ENCODE assay signal across 11 cellular contexts in genomic region chr15:40095381-40096093, GRCh38. TPM values are rescaled to one million over a fixed set of nuclear protein-coding genes. Genes with fewer than 3 reads are reported as not detected.
DNase-seq lines count a peak whose midpoint lies in the region; ATAC-seq and TF ChIP-seq lines count a peak whose summit lies in the region.
"Had no signal": no experiment of that assay in that cellular context is flagged by ENCODE, and none has a peak within 500 bp of the region (broad histone marks: within the 10 kb centered on the region; RNA-seq: fewer than 3 reads in every experiment).

No MANE protein-coding gene starts in this region.

- intact Hi-C loops in A673 (cut with micrococcal nuclease; ENCODE audit: unreplicated experiment) (no loop called here), ascending aorta (cut with DNase I) (loop anchor here (5.0 kb wide), 1 partner anchor 173 kb away; the partner anchor contains the start of gene GPR176)

- DNase-seq in A673 (ENCODE audit: low spot score) (no peak), ascending aorta (ENCODE audit: low spot score in 2 of 2) (no peak), osteocyte (ENCODE audit: extremely low spot score, unreplicated experiment) (no peak), middle frontal gyrus (ENCODE audit: extremely low spot score, low spot score) (no peak), SKM-1 (lab: John Stamatoyannopoulos, UW; ENCODE audit: unreplicated experiment) (no peak)
- no peak for DNase-seq in activated effector memory CD4-positive, alpha-beta T cell treated with Interleukin-2 at 50 U/mL for 16 hours
- DNase-seq: C1 segment of cervical spinal cord, NCI-H524, small intestine had no signal

- no TSS peak for BruUV-seq in A673 (replicated peaks; lab: Mats Ljungman, UMichigan)

- H3K9me3 Mint-ChIP-seq in osteocyte (ENCODE audit: unreplicated experiment): no peaks in the 10 kb centered on the region

- H3K4me1 Mint-ChIP-seq in osteocyte (ENCODE audit: unreplicated experiment): peaks cover 86% of the 10 kb centered on the region

- H3K4me1 ChIP-seq in A673 (ENCODE audit: insufficient read depth, low read length, poor library complexity, severe bottlenecking) (peaks cover 93% of the 10 kb centered on the region), ascending aorta (peaks cover 32 to 69% of the 10 kb centered on the region in 2 donors)

- H3K4me3 ChIP-seq in A673 (ENCODE audit: low read depth, low read length, poor library complexity, severe bottlenecking) (no peak overlapping the region), ascending aorta (no peak overlapping the region)

- H3K27me3 ChIP-seq in A673 (replicated peaks; ENCODE audit: insufficient read depth, low read depth, low read length, poor library complexity) (no peaks in the 10 kb centered on the region), ascending aorta (no peaks in the 10 kb centered on the region)

- peaks cover 34% of the 10 kb centered on the region for H3K36me3 Mint-ChIP-seq in osteocyte (ENCODE audit: unreplicated experiment)

- CTCF ChIA-PET in A673 (lab: Charles Lee): no interaction called here

- H3K27me3 Mint-ChIP-seq in osteocyte (ENCODE audit: unreplicated experiment): no peaks in the 10 kb centered on the region

- TF ChIP-seq CTCF in A673 (conservative IDR thresholded peaks at IDR 0.05; ENCODE audit: low read depth, low read length): no peak
- TF ChIP-seq CTCF in ascending aorta (IDR thresholded peaks at IDR 0.05): no peak
- TF ChIP-seq CTCF in osteocyte (IDR thresholded peaks at IDR 0.05): no peak

- ATAC-seq in HG02852 (IDR thresholded peaks at IDR 0.05; ENCODE audit: unreplicated experiment): no peak

- H3K27ac ChIP-seq in A673 (ENCODE audit: low read depth, low read length, poor library complexity, severe bottlenecking) (peak overlapping the region; percentile 73), ascending aorta (peak overlapping the region; percentile 92)

- no peaks in the 10 kb centered on the region for H3K9me3 ChIP-seq in A673 (ENCODE audit: low read depth, low read length, poor library complexity, severe bottlenecking)
- H3K9me3 ChIP-seq in ascending aorta: no peaks in the 10 kb centered on the region

- H3K4me3 Mint-ChIP-seq in osteocyte (ENCODE audit: unreplicated experiment): peak overlapping the region; percentile 14

- TF ChIP-seq POLR2A in GM19193 (IDR thresholded peaks at IDR 0.05; ENCODE audit: extremely low read depth, insufficient read depth, insufficient read length): peak; percentile 32

- H3K36me3 ChIP-seq in A673 (ENCODE audit: insufficient read depth, low read length, poor library complexity, severe bottlenecking): peaks cover 9% of the 10 kb centered on the region
- H3K36me3 ChIP-seq in ascending aorta: peaks cover 0 to 7% of the 10 kb centered on the region in 2 donors

- H3K27ac Mint-ChIP-seq in osteocyte (ENCODE audit: unreplicated experiment): peak overlapping the region; percentile 11

- POLR2A ChIA-PET in A673 (lab: Charles Lee; ENCODE audit: low non-redundant PET): no interaction called here

RNA-seq across cellular contexts. Expression of gene BMF, which starts 13.1 kb away (rescaled TPM):
- total RNA-seq in A673 (2021) (18.5 and 29.9 TPM in 2 replicates), ascending aorta (2.2 TPM), osteocyte (39.3 and 46.6 TPM in 2 replicates)

RNA-seq across cellular contexts. Expression of gene SRP14, which starts 56.6 kb away (rescaled TPM):
- total RNA-seq in A673 (2021): 272 and 274 TPM in 2 replicates
- total RNA-seq in ascending aorta: 365 TPM
- 181 and 196 TPM in 2 replicates for total RNA-seq in osteocyte
